ENCODE assay signal across 13 cellular contexts in genomic region chr6:5274231-5274630, GRCh38.
"Had no signal": no experiment of that assay in that cellular context is flagged by ENCODE, and none has a peak within 500 bp of the region (broad histone marks: within the 10 kb centered on the region; RNA-seq: fewer than 3 reads in every experiment).

No MANE protein-coding gene starts in this region.

- H3K4me1 ChIP-seq: parathyroid adenoma, tibial nerve, uterus had no signal

- H3K4me3 Mint-ChIP-seq: activated CD4-positive, alpha-beta T cell treated with anti-CD3 and anti-CD28 coated beads for 36 hours; stimulated activated naive B cell treated with anti-CD40 and anti-IgM and Interleukin-4, amounts not matched to agents 10 μg/mL and 1 μg/mL and 100 μg/mL, for 72 hours had no signal

- H3K9me3 Mint-ChIP-seq: naive thymus-derived CD4-positive, alpha-beta T cell had no signal

- H3K9ac ChIP-seq: parathyroid adenoma had no signal

- H2AFZ ChIP-seq: parathyroid adenoma had no signal

- H3K36me3 ChIP-seq: tibial nerve, uterus had no signal

- H3K27me3 Mint-ChIP-seq: activated CD4-positive, alpha-beta T cell treated with anti-CD3 and anti-CD28 coated beads for 36 hours; naive thymus-derived CD4-positive, alpha-beta T cell; stimulated activated naive B cell treated with anti-CD40 and anti-IgM and Interleukin-4, amounts not matched to agents 10 μg/mL and 1 μg/mL and 100 μg/mL, for 72 hours had no signal

- DNase-seq: activated CD4-positive, alpha-beta T cell treated with anti-CD3 and anti-CD28 coated beads for 36 hours; activated CD8-positive, alpha-beta memory T cell treated with anti-CD3 and anti-CD28 coated beads for 24 hours; activated T-cell treated with anti-CD3 and anti-CD28 coated beads for 4 hours; amniotic stem cell; mucosa of descending colon; naive thymus-derived CD4-positive, alpha-beta T cell; stimulated activated naive B cell treated with anti-CD40 and anti-IgM and Interleukin-4, amounts not matched to agents 10 μg/mL and 1 μg/mL and 100 μg/mL, for 72 hours; T-helper 9 cell; uterus had no signal

- H3K27ac ChIP-seq: parathyroid adenoma, tibial nerve, uterus, VCaP had no signal

- H3K27ac Mint-ChIP-seq: activated CD4-positive, alpha-beta T cell treated with anti-CD3 and anti-CD28 coated beads for 36 hours; activated naive CD4-positive, alpha-beta T cell treated with anti-CD3 and anti-CD28 coated beads, Interleukin-2, amount 50 U/mL, for 72 hours had no signal

- H3K27me3 ChIP-seq: tibial nerve, uterus had no signal

- H3K9me3 ChIP-seq: mucosa of descending colon, tibial nerve, uterus had no signal

- H3K4me3 ChIP-seq: mucosa of descending colon, tibial nerve, uterus had no signal
